ENCODE assay signal across 8 cellular contexts in the genomic region with DNA sequence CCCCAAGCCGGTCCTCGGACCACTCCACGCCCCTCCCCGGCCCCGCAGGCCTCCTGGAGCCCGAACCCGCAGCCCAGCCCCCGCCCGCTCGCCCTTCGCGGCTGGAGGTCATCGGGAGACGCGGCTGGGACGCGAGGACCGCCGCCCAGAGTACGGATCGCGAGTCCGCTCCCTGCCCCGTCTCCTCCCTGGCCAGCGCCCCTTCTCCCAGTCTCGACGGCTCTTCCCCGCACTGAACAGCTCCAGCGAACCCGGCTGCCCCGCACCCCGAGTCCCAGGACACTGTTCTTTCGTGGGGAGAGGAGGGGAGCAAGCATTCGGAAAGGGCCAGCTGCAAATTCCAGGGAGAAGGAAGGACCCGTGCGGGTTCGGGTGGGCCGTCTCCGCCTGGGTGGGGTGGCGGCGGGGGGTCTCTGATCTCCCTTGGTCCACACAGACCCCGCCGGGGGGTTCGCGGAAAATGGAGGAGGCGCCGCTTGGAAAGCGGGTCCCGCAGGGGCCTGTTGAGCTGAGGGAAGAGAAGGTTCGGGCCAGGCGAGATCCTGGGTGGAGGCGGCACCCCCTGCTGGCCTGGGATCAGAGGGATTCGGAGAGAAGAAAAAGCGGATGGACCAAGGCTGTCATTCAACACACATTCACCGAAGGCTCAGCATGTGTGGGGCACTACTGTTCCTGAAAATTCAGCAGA. TPM values are rescaled to one million over a fixed set of nuclear protein-coding genes. Genes with fewer than 3 reads are reported as not detected.
DNase-seq lines count a peak whose midpoint lies in the region; ATAC-seq and TF ChIP-seq lines count a peak whose summit lies in the region.

No MANE protein-coding gene starts in this region.

- H3K27me3 ChIP-seq in fibroblast of lung (ENCODE audit: control insufficient read depth, insufficient read depth, low read length), result peaks cover 20% of the 10 kb centered on the region

- intact Hi-C loops in activated CD4-positive, alpha-beta memory T cell treated with anti-CD3 and anti-CD28 coated beads for 36 hours (cut with micrococcal nuclease), result no loop called here

- H2AFZ ChIP-seq in fibroblast of lung (ENCODE audit: low read length), result peak overlapping the region; percentile 41

- peak; percentile 16 for DNase-seq in SIG-M5 treated with dmso at 0.1 percent for 504 hours (lab: John Stamatoyannopoulos, UW; ENCODE audit: unreplicated experiment)
- no peak for DNase-seq in SIG-M5 (lab: John Stamatoyannopoulos, UW)
- peak; percentile 69 for DNase-seq in LoVo (ENCODE audit: low spot score)
- DNase-seq in activated CD4-positive, alpha-beta memory T cell treated with anti-CD3 and anti-CD28 coated beads for 36 hours, result peak; percentile 58
- peak; percentile 54 to 72 for DNase-seq in fibroblast of lung (ENCODE audit: low read depth in 2 of 2)
- DNase-seq in naive thymus-derived CD8-positive, alpha-beta T cell, result no peak

- peak; percentile 72 to 80 for TF ChIP-seq CTCF in fibroblast of lung (conservative IDR thresholded peaks at IDR 0.05 in 1 of 2, IDR thresholded peaks at IDR 0.05 in 1 of 2; ENCODE audit: low read depth in 1 of 2, low read length in 2 of 2)

- H3K9me3 Mint-ChIP-seq in activated CD4-positive, alpha-beta memory T cell treated with anti-CD3 and anti-CD28 coated beads for 36 hours, result no peaks in the 10 kb centered on the region
- no peaks in the 10 kb centered on the region for H3K9me3 Mint-ChIP-seq in naive thymus-derived CD8-positive, alpha-beta T cell

- no peaks in the 10 kb centered on the region for H4K20me1 ChIP-seq in fibroblast of lung (ENCODE audit: control insufficient read depth, extremely low read depth, insufficient read depth, low read length)

- peaks cover 14% of the 10 kb centered on the region for H3K4me1 ChIP-seq in fibroblast of lung (ENCODE audit: control insufficient read depth, extremely low read depth, insufficient read depth, low read length)

- no peak overlapping the region for H3K27ac ChIP-seq in fibroblast of lung (ENCODE audit: insufficient read depth, low read length)

- H3K4me3 Mint-ChIP-seq in activated CD4-positive, alpha-beta memory T cell treated with anti-CD3 and anti-CD28 coated beads for 36 hours, result peak overlapping the region; percentile 66
- H3K4me3 Mint-ChIP-seq in naive thymus-derived CD8-positive, alpha-beta T cell, result peak overlapping the region; percentile 79 to 89 (median 82)

- peaks cover 12% of the 10 kb centered on the region for H3K4me1 Mint-ChIP-seq in activated CD4-positive, alpha-beta memory T cell treated with anti-CD3 and anti-CD28 coated beads for 36 hours (ENCODE audit: low read depth)
- peaks cover 22 to 37% (median 31%) of the 10 kb centered on the region in 4 donors for H3K4me1 Mint-ChIP-seq in naive thymus-derived CD8-positive, alpha-beta T cell

- CTCF ChIA-PET in activated CD4-positive, alpha-beta memory T cell treated with anti-CD3 and anti-CD28 coated beads for 36 hours (lab: Charles Lee), result interaction anchor here (0.6 to 3.6 kb wide), 13 partner anchors 29 to 390 kb away, joined by 3 to 23 read pairs (median 4); partner anchors contain the start of genes HIC1 and RILP

- peaks cover 31% of the 10 kb centered on the region for H3K27me3 Mint-ChIP-seq in activated CD4-positive, alpha-beta memory T cell treated with anti-CD3 and anti-CD28 coated beads for 36 hours
- peaks cover 4 to 28% (median 14%) of the 10 kb centered on the region in 5 donors for H3K27me3 Mint-ChIP-seq in naive thymus-derived CD8-positive, alpha-beta T cell

- no peaks in the 10 kb centered on the region for H3K36me3 Mint-ChIP-seq in activated CD4-positive, alpha-beta memory T cell treated with anti-CD3 and anti-CD28 coated beads for 36 hours
- no peaks in the 10 kb centered on the region for H3K36me3 Mint-ChIP-seq in naive thymus-derived CD8-positive, alpha-beta T cell

- peak overlapping the region in 3 of 4 experiments; percentile 37 to 51 (median 48) for H3K4me3 ChIP-seq in fibroblast of lung (replicated peaks in 1 of 4; ENCODE audit: control extremely low read depth in 1 of 4, insufficient read depth in 1 of 4, low read depth in 3 of 4, low read length in 4 of 4)

- H3K27ac Mint-ChIP-seq in activated CD4-positive, alpha-beta memory T cell treated with anti-CD3 and anti-CD28 coated beads for 36 hours, result no peak overlapping the region
- peak overlapping the region in 2 of 10 donors; percentile 33 to 41 for H3K27ac Mint-ChIP-seq in naive thymus-derived CD8-positive, alpha-beta T cell

- peak overlapping the region; percentile 16 for H3K9ac ChIP-seq in fibroblast of lung (ENCODE audit: insufficient read depth, low read length)

- peak overlapping the region; percentile 92 for H3K4me2 ChIP-seq in fibroblast of lung (ENCODE audit: extremely low read depth, insufficient read depth, low read length)

- no peak for ATAC-seq in naive thymus-derived CD8-positive, alpha-beta T cell
- no peak for ATAC-seq in GM18520 (IDR thresholded peaks at IDR 0.05; ENCODE audit: unreplicated experiment)
- no peak for ATAC-seq in HG02840 (IDR thresholded peaks at IDR 0.05; ENCODE audit: low FRiP score, unreplicated experiment)

- POLR2A ChIA-PET in activated CD4-positive, alpha-beta memory T cell treated with anti-CD3 and anti-CD28 coated beads for 36 hours (lab: Charles Lee), result no interaction called here
- POLR2A ChIA-PET in naive thymus-derived CD8-positive, alpha-beta T cell (lab: Charles Lee), result interaction anchor here (1.1 kb wide), 2 partner anchors 16 to 144 kb away, joined by 4 to 6 read pairs; partner anchors contain the start of gene OVCA2

- no peaks in the 10 kb centered on the region for H3K36me3 ChIP-seq in fibroblast of lung (ENCODE audit: control insufficient read depth, insufficient read depth, low read length)

- H3K79me2 ChIP-seq in fibroblast of lung (ENCODE audit: control insufficient read depth, insufficient read depth, low read length), result peaks cover under 1% of the 10 kb centered on the region

- H3K9me3 ChIP-seq in fibroblast of lung (ENCODE audit: control insufficient read depth, insufficient read depth, low read depth, low read length), result no peaks in the 10 kb centered on the region

RNA-seq across cellular contexts. Expression of gene RTN4RL1, which starts 0.6 kb away (rescaled TPM):
- total RNA-seq in activated CD4-positive, alpha-beta memory T cell treated with anti-CD3 and anti-CD28 coated beads for 36 hours, result under 1 TPM; 0.17 to 0.21 TPM
- 0.51 and 0.83 TPM in 2 replicates for total RNA-seq in fibroblast of lung
- polyA plus RNA-seq in fibroblast of lung, result 0.14 and 0.39 TPM in 2 replicates
- 0.40 and 0.76 TPM in 2 replicates for polyA plus RNA-seq in fibroblast of lung (2012)
- 0.20 TPM in 1 of 2 replicates, not detected in the other for polyA minus RNA-seq in fibroblast of lung (ENCODE audit: low replicate concordance)
- under 1 TPM; 0.41 to 0.57 TPM for total RNA-seq in naive thymus-derived CD8-positive, alpha-beta T cell
- polyA plus RNA-seq in naive thymus-derived CD8-positive, alpha-beta T cell, result under 1 TPM; 0.25 to 0.44 (median 0.35) TPM

RNA-seq across cellular contexts. Expression of gene DPH1, which starts 4.2 kb away (rescaled TPM):
- total RNA-seq in activated CD4-positive, alpha-beta memory T cell treated with anti-CD3 and anti-CD28 coated beads for 36 hours, result 10 to 100 TPM; 29.4 to 31.1 TPM
- 21.3 and 23.1 TPM in 2 replicates for total RNA-seq in fibroblast of lung
- polyA plus RNA-seq in fibroblast of lung, result 28.5 and 31.3 TPM in 2 replicates
- 33.4 and 34.1 TPM in 2 replicates for polyA plus RNA-seq in fibroblast of lung (2012)
- 194 and 205 TPM in 2 replicates for polyA minus RNA-seq in fibroblast of lung (ENCODE audit: low replicate concordance)
- 100 to 1,000 TPM; 124 TPM for total RNA-seq in naive thymus-derived CD8-positive, alpha-beta T cell
- polyA plus RNA-seq in naive thymus-derived CD8-positive, alpha-beta T cell, result 10 to 100 TPM; 26.6 to 47.0 (median 35.5) TPM

RNA-seq across cellular contexts. Expression of gene OVCA2, which starts 16.1 kb away (rescaled TPM):
- 10 to 100 TPM; 31.7 to 34.8 TPM for total RNA-seq in activated CD4-positive, alpha-beta memory T cell treated with anti-CD3 and anti-CD28 coated beads for 36 hours
- total RNA-seq in fibroblast of lung, result 40.6 and 41.1 TPM in 2 replicates
- 27.9 and 41.8 TPM in 2 replicates for polyA plus RNA-seq in fibroblast of lung
- 21.1 and 44.6 TPM in 2 replicates for polyA plus RNA-seq in fibroblast of lung (2012)
- polyA minus RNA-seq in fibroblast of lung (ENCODE audit: low replicate concordance), result 17.5 and 21.0 TPM in 2 replicates
- total RNA-seq in naive thymus-derived CD8-positive, alpha-beta T cell, result 10 to 100 TPM; 30.8 to 32.6 TPM
- polyA plus RNA-seq in naive thymus-derived CD8-positive, alpha-beta T cell, result 10 to 100 TPM; 43.9 to 49.1 (median 45.8) TPM

RNA-seq across cellular contexts. Expression of gene HIC1, which starts 29.1 kb away (rescaled TPM):
- 10 to 100 TPM; 13.1 to 13.2 TPM for total RNA-seq in activated CD4-positive, alpha-beta memory T cell treated with anti-CD3 and anti-CD28 coated beads for 36 hours
- 29.1 and 30.0 TPM in 2 replicates for total RNA-seq in fibroblast of lung
- polyA plus RNA-seq in fibroblast of lung, result 8.2 and 11.3 TPM in 2 replicates
- polyA plus RNA-seq in fibroblast of lung (2012), result 31.7 and 32.0 TPM in 2 replicates
- 14.0 and 15.0 TPM in 2 replicates for polyA minus RNA-seq in fibroblast of lung (ENCODE audit: low replicate concordance)
- total RNA-seq in naive thymus-derived CD8-positive, alpha-beta T cell, result 1 to 10 TPM; 1.5 to 1.6 TPM
- under 1 TPM in 2 of 3 donors, not detected in 1; 0.08 to 0.10 TPM for polyA plus RNA-seq in naive thymus-derived CD8-positive, alpha-beta T cell

Comparison
In these comparisons a context has a peak if more than half of its experiments do, and no peak if none do; other contexts are left out.
1. DNase-seq: peak in SIG-M5 treated with dmso at 0.1 percent for 504 hours (single experiment), LoVo (single experiment), activated CD4-positive, alpha-beta memory T cell treated with anti-CD3 and anti-CD28 coated beads for 36 hours (single experiment) and fibroblast of lung (2 of 2); none in SIG-M5 (single experiment) and naive thymus-derived CD8-positive, alpha-beta T cell (0 of 10).